Comparison of ENCODE assay signal across 12 cellular contexts in the genomic region with DNA sequence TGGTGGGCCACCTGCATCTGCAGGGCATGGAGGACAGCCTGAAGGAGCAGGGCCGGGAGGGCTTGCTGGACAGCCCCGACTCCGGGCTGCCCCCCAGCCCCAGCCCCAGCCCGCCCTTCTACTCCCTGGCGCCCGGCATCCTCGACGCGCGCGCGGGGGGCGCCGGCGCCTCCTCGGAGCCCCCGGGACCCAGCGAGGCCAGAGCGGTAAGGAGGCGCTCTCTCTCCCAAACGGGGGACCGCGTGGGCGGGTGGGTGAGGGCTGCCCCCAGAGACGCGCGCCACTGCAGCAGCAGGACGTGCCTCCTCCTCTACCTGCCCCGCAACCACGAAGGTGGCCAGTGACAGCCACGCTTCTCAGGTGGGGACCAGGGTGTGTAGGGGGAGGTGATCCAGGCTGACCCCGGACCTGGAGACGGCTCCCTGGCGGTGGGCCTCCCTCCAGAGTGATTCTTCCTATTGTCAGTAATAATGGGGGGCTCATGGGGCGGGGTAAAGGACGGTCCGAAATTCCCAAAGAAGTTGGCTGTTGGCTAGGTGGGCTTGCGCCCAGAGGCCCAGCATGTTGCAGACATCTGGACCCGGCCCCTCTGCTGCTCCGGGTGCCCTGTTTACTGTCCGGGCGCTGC. TPM values are rescaled to one million over a fixed set of nuclear protein-coding genes. Genes with fewer than 3 reads are reported as not detected.
DNase-seq lines count a peak whose midpoint lies in the region; ATAC-seq and TF ChIP-seq lines count a peak whose summit lies in the region.
"Had no signal": no experiment of that assay in that cellular context is flagged by ENCODE, and none has a peak within 500 bp of the region (broad histone marks: within the 10 kb centered on the region; RNA-seq: fewer than 3 reads in every experiment).

No MANE protein-coding gene starts in this region.

- peaks cover 2% of the 10 kb centered on the region for H3K9me3 Mint-ChIP-seq in neural progenitor cell
- H3K9me3 Mint-ChIP-seq: CD8-positive, alpha-beta T cell had no signal

- H3K27me3 ChIP-seq in neural progenitor cell (peaks cover 37% of the 10 kb centered on the region), vagina (no peaks in the 10 kb centered on the region)

- ATAC-seq in HG03432 (IDR thresholded peaks at IDR 0.05; ENCODE audit: unreplicated experiment), result no peak
- ATAC-seq: CD8-positive, alpha-beta T cell had no signal

- H3K36me3 ChIP-seq in neural progenitor cell, result no peaks in the 10 kb centered on the region
- no peaks in the 10 kb centered on the region for H3K36me3 ChIP-seq in vagina

- H3K27me3 Mint-ChIP-seq in neural progenitor cell (ENCODE audit: insufficient read depth, low read depth), result peaks cover 41% of the 10 kb centered on the region

- H3F3A ChIP-seq in neural progenitor cell (ENCODE audit: low read depth), result peaks cover 16% of the 10 kb centered on the region

- H3K9me3 ChIP-seq in neural progenitor cell (ENCODE audit: low read depth) (no peaks in the 10 kb centered on the region), vagina (no peaks in the 10 kb centered on the region)

- peaks cover 33% of the 10 kb centered on the region for H3K4me1 ChIP-seq in neural progenitor cell
- H3K4me1 ChIP-seq in vagina, result peaks cover 17% of the 10 kb centered on the region

- no peaks in the 10 kb centered on the region for H3K79me2 ChIP-seq in neural progenitor cell (ENCODE audit: low read depth)

- no peaks in the 10 kb centered on the region for H3K36me3 Mint-ChIP-seq in neural progenitor cell
- H3K36me3 Mint-ChIP-seq: CD8-positive, alpha-beta T cell; memory B cell had no signal

- peak overlapping the region; percentile 16 for H3K4me3 ChIP-seq in epithelial cell of proximal tubule (ENCODE audit: low read depth, low read length)
- H3K4me3 ChIP-seq in neural progenitor cell, result peak overlapping the region; percentile 58
- peak overlapping the region; percentile 36 to 57 for H3K4me3 ChIP-seq in vagina

- H3K4me1 Mint-ChIP-seq in neural progenitor cell, result peaks cover 42% of the 10 kb centered on the region

- no peaks in the 10 kb centered on the region for H4K20me1 ChIP-seq in neural progenitor cell (ENCODE audit: low read depth)

- H3K4me3 Mint-ChIP-seq in neural progenitor cell, result peak overlapping the region; percentile 88
- H3K4me3 Mint-ChIP-seq: CD8-positive, alpha-beta T cell; memory B cell had no signal

- CTCF ChIA-PET in RWPE1 (lab: Yijun Ruan, JAX), result no interaction called here

- POLR2A ChIA-PET in RWPE1 (lab: Yijun Ruan, JAX; ENCODE audit: low non-redundant PET), result no interaction called here

- intact Hi-C loops in vagina (cut with DNase I), result no loop called here

- H3K9ac ChIP-seq in neural progenitor cell, result no peak overlapping the region

- TF ChIP-seq CTCF in epithelial cell of proximal tubule (conservative IDR thresholded peaks at IDR 0.05; ENCODE audit: low read depth, low read length) (no peak), neural progenitor cell (IDR thresholded peaks at IDR 0.05) (no peak), vagina (IDR thresholded peaks at IDR 0.05) (no peak), RWPE1 (conservative IDR thresholded peaks at IDR 0.05; ENCODE audit: low read depth) (no peak)

- no peak overlapping the region for H3K27ac Mint-ChIP-seq in neural progenitor cell
- H3K27ac Mint-ChIP-seq: CD8-positive, alpha-beta T cell; memory B cell had no signal

- peak overlapping the region; percentile 89 for H2AFZ ChIP-seq in neural progenitor cell (replicated peaks)

- H3K27ac ChIP-seq in neural progenitor cell (no peak overlapping the region), vagina (no peak overlapping the region), RWPE1 (no peak overlapping the region)

- TF ChIP-seq POLR2A in vagina (IDR thresholded peaks at IDR 0.05), result no peak

- peak; percentile 12 for DNase-seq in stimulated activated CD4-positive, alpha-beta T cell treated with anti-CD3 and anti-CD28 coated beads, Interleukin-15, amount 100 ng/mL, for 24 hours
- DNase-seq in stimulated activated CD4-positive, alpha-beta T cell treated with anti-CD3 and anti-CD28 coated beads, Interleukin-2, amount 100 ng/mL, for 48 hours, result no peak
- DNase-seq in epithelial cell of proximal tubule (ENCODE audit: low read depth) (no peak), neural progenitor cell (ENCODE audit: low spot score) (peak; percentile 44), vagina (ENCODE audit: extremely low spot score in 2 of 2) (no peak), RWPE1 (ENCODE audit: low spot score) (no peak), NOMO-1 (lab: John Stamatoyannopoulos, UW; ENCODE audit: unreplicated experiment in 2 of 2) (no peak)
- DNase-seq: CD8-positive, alpha-beta T cell; dermis blood vessel endothelial cell had no signal

- peak overlapping the region; percentile 90 for H3K4me2 ChIP-seq in neural progenitor cell

RNA-seq across cellular contexts. Expression of a gene that starts 0.7 kb away (rescaled TPM):
- 0.69 and 0.80 TPM in 2 replicates for total RNA-seq in epithelial cell of proximal tubule
- 1.4 and 2.8 TPM in 2 replicates for total RNA-seq in neural progenitor cell (ENCODE audit: low replicate concordance)
- total RNA-seq in vagina, result 1.7 TPM
- total RNA-seq: activated CD8-positive, alpha-beta memory T cell treated with anti-CD3 and anti-CD28 coated beads for 36 hours; CD8-positive, alpha-beta T cell had no signal

Comparison
In these comparisons a context has a peak if more than half of its experiments do, and no peak if none do; other contexts are left out.
1. DNase-seq: peak in stimulated activated CD4-positive, alpha-beta T cell treated with anti-CD3 and anti-CD28 coated beads, Interleukin-15, amount 100 ng/mL, for 24 hours (single experiment) and neural progenitor cell (single experiment); none in stimulated activated CD4-positive, alpha-beta T cell treated with anti-CD3 and anti-CD28 coated beads, Interleukin-2, amount 100 ng/mL, for 48 hours (0 of 2), epithelial cell of proximal tubule (single experiment), vagina (0 of 2), RWPE1 (single experiment) and NOMO-1 (0 of 2).
2. Peak in every context shown above with its lines, with median percentiles within 50 percentile points of each other: H3K4me3 ChIP-seq.